ENCODE assay signal across 8 cellular contexts in the genomic region with DNA sequence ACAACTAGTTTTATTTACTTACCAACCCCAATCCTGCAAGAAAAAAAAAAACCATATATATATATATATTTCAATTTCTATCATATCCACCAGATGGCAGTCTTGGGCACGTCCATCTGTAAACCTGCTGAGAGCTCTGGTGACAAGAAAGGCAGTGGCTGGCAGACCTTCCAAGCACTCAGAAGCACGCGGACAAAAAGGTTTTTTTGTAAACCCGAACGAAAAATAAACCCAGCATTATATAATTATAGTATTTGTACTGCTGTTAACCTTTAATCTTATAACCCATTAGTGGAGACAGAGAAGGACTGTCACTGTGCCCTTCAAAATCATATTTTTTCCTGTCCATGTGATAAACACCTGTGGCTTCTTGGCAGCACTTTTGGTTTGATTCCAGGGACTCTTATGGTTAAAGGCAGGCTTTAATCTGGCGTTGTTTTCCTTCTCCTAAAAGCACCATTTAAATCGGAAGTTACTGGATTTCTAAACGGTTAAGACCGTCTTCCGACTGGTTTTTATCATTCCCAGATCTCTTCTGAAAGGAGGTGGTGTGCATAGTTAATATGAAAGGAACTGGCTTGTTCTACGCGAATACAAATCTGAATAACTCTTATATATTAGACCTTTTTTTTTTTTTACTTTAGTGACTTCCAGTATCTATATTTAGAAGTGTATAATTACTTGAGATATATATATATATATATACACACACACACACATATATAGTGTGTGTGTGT. TPM values are rescaled to one million over a fixed set of nuclear protein-coding genes. Genes with fewer than 3 reads are reported as not detected.
DNase-seq lines count a peak whose midpoint lies in the region; ATAC-seq and TF ChIP-seq lines count a peak whose summit lies in the region.

No MANE protein-coding gene starts in this region.

- intact Hi-C loops in left ventricle myocardium superior (cut with micrococcal nuclease), result loop anchor here (5.0 kb wide), 1 partner anchor 157 kb away; no protein-coding TSS in a partner anchor

- TF ChIP-seq CTCF in GM12873 (IDR thresholded peaks at IDR 0.05; ENCODE audit: insufficient read depth, low read depth, low read length, missing control alignments), result peak; percentile 47

- ATAC-seq in left ventricle myocardium superior (peak; percentile 80), HG03135 (IDR thresholded peaks at IDR 0.05; ENCODE audit: unreplicated experiment) (no peak)

- DNase-seq in NCI-H1436 (lab: John Stamatoyannopoulos, UW) (peak; percentile 76), SW480 (ENCODE audit: low spot score) (peak; percentile 87), amniotic epithelial cell (ENCODE audit: low read depth) (peak; percentile 67), left ventricle myocardium superior (peak; percentile 37), renal cortical epithelial cell (ENCODE audit: low read depth) (peak; percentile 83), cortex of kidney (lab: John Stamatoyannopoulos, UW) (no peak)

RNA-seq across cellular contexts. Expression of a gene that starts 31.0 kb away (rescaled TPM):
- not detected for total RNA-seq in left ventricle myocardium superior
- 9.0 and 58.3 TPM in 2 replicates for total RNA-seq in renal cortical epithelial cell
